Comparison of ENCODE assay signal across 8 cellular contexts in the genomic region with DNA sequence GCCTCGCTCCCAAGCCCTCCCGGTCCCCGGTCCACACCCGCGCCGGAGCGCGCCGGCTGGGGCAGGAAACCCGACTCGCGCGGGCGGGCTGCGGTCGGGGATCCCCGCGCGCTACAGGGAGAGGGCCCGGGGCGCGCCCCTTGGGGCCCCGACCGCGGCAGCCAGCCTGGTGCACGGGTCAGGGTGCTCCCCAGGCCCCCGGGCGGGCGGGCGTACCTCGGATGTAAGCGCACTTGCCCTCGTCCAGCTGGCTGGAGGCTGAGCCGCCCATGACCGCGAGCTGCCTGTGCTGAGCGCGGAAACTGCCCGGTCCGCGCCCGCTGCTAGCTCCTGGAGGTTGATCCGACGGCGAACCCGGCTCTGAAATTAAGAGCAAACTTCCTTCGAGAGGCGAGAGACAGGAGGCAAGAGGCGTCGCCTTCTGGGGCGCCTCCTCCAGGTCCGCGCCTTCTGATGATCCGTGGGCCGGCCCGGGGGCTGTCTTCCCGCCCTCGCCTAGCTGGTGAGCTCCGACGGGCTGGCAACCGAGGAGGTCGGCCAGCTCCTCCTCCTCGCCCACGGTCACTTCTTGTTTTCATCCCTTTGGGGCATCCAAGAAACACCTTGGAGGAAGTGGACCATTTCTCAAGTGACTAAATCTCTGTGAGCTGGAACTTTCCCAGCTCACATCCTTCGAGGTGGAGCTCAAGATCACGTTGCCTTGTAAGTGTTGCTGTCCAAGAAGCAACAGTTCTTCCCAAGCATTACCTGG. TPM values are rescaled to one million over a fixed set of nuclear protein-coding genes. Genes with fewer than 3 reads are reported as not detected.
DNase-seq lines count a peak whose midpoint lies in the region; TF ChIP-seq lines count a peak whose summit lies in the region.

Gene NIBAN1, minus strand, starts transcription at position 423 of the 751 bp plus-strand sequence. Its CDS starts 152 bp downstream, at position 271.

- DNase-seq in NCI-H1417 (lab: John Stamatoyannopoulos, UW) (peak; percentile 76 to 82 (median 79)), NCI-H1417 treated with DMSO at 0.1 percent for 48 hours (lab: John Stamatoyannopoulos, UW) (no peak), HFF-Myc (ENCODE audit: extremely low read depth, low read depth) (no peak), NAMALWA (ENCODE audit: low spot score) (peak; percentile 68), dedifferentiated amniotic fluid mesenchymal stem cell (ENCODE audit: extremely low spot score) (peak; percentile 51), lower leg skin (ENCODE audit: low spot score in 2 of 2) (peak; percentile 51 to 93)
- peak; percentile 24 for DNase-seq in activated CD4-positive, CD25-positive, alpha-beta regulatory T cell treated with anti-CD3 and anti-CD28 coated beads, Interleukin-2, amount 50 U/mL, for 16 hours (ENCODE audit: low read depth, low spot score)
- DNase-seq in stimulated activated CD4-positive, alpha-beta T cell treated with anti-CD3 and anti-CD28 coated beads, TNF-alpha, amount 100 ng/mL, for 24 hours (ENCODE audit: low read depth in 3 of 3) = peak; percentile 36 to 62 (median 38)

- intact Hi-C loops in lower leg skin (cut with DNase I; ENCODE audit: low total_unique reads) = no loop called here

- peak within 1 kb of the TSS; percentile 57 for H3K4me3 ChIP-seq in HFF-Myc (replicated peaks; ENCODE audit: low read depth, low read length)
- peak within 1 kb of the TSS; percentile 39 for H3K4me3 ChIP-seq in lower leg skin (ENCODE audit: low read depth, poor library complexity, severe bottlenecking)

- WGBS in lower leg skin, 2 donors = 0 to 1% methylated on average over 20 to 35 of the region's 66 CpGs

- TF ChIP-seq CTCF in HFF-Myc (IDR thresholded peaks at IDR 0.05; ENCODE audit: low read depth, low read length, missing control alignments) (no peak), lower leg skin (IDR thresholded peaks at IDR 0.05) (no peak)

- TF ChIP-seq POLR2A in lower leg skin (IDR thresholded peaks at IDR 0.05) = no peak

RNA-seq across cellular contexts. Expression of gene NIBAN1, which starts in this region (rescaled TPM):
- total RNA-seq in lower leg skin = 10 to 100 TPM in 3 of 4 donors, 1 to 10 TPM in 1; 8.2 to 27.9 (median 13.6) TPM

Comparison
In these comparisons a context has a peak if more than half of its experiments do, and no peak if none do; other contexts are left out.
1. DNase-seq: peak in NCI-H1417 (3 of 3), NAMALWA (single experiment), activated CD4-positive, CD25-positive, alpha-beta regulatory T cell treated with anti-CD3 and anti-CD28 coated beads, Interleukin-2, amount 50 U/mL, for 16 hours (single experiment), dedifferentiated amniotic fluid mesenchymal stem cell (single experiment), lower leg skin (2 of 2) and stimulated activated CD4-positive, alpha-beta T cell treated with anti-CD3 and anti-CD28 coated beads, TNF-alpha, amount 100 ng/mL, for 24 hours (3 of 3); none in NCI-H1417 treated with DMSO at 0.1 percent for 48 hours (single experiment) and HFF-Myc (single experiment).